ENCODE assay signal across 22 cellular contexts in genomic region chr10:51141015-51141414, GRCh38.
"Had no signal": no experiment of that assay in that cellular context is flagged by ENCODE, and none has a peak within 500 bp of the region (broad histone marks: within the 10 kb centered on the region; RNA-seq: fewer than 3 reads in every experiment).

No MANE protein-coding gene starts in this region.

- ATAC-seq: activated CD4-positive, CD25-positive, alpha-beta regulatory T cell treated with anti-CD3 and anti-CD28 coated beads, Interleukin-2, amount 50 U/mL, for 24 hours; activated T-cell treated with anti-CD3 and anti-CD28 coated beads, Interleukin-2, amount 50 U/mL, for 72 hours; esophagus mucosa; gastroesophageal sphincter; left colon; stimulated activated naive CD8-positive, alpha-beta T cell treated with anti-CD3 and anti-CD28 coated beads, Interleukin-15, Interleukin-2, amounts not matched to agents 100 U/mL and 50 U/mL, for 24 hours had no signal

- FAIRE-seq: islet of Langerhans had no signal

- H3K4me3 ChIP-seq: adrenal gland, gastroesophageal sphincter, psoas muscle, tibial nerve, vagina had no signal

- H3K36me3 ChIP-seq: adrenal gland, gastroesophageal sphincter, tibial nerve, vagina had no signal

- H3K27me3 Mint-ChIP-seq: activated naive CD4-positive, alpha-beta T cell treated with anti-CD3 and anti-CD28 coated beads, Interleukin-2, amount 50 U/mL, for 24 hours; dendritic cell treated with granulocyte-macrophage colony-stimulating factor and Interleukin-4, amounts not matched to agents 40 ng/mL and 50 ng/mL, for 4 days had no signal

- H3K27me3 ChIP-seq: adrenal gland, gastroesophageal sphincter, tibial nerve, vagina had no signal

- DNase-seq: activated CD4-positive, alpha-beta T cell treated with anti-CD3 and anti-CD28 coated beads, Interleukin-2, amount 50 U/mL, for 1 hour; activated CD8-positive, alpha-beta memory T cell treated with anti-CD3 and anti-CD28 coated beads, Interleukin-2, amount 50 U/mL, for 4 hours; activated effector memory CD4-positive, alpha-beta T cell treated with anti-CD3 and anti-CD28 coated beads, Interleukin-2, amount 50 U/mL, for 16 hours; activated T-cell treated with anti-CD3 and anti-CD28 coated beads, Interleukin-2, amount 50 U/mL, for 72 hours; adrenal gland; effector CD8-positive, alpha-beta T cell; left colon; midbrain; psoas muscle; stimulated activated CD4-positive, alpha-beta T cell treated with anti-CD3 and anti-CD28 coated beads, Interleukin-12 subunit alpha, Interleukin-12 subunit beta, amount 100 ng/mL, for 4 hours; stimulated activated CD4-positive, alpha-beta T cell treated with anti-CD3 and anti-CD28 coated beads, Interleukin-1b, Interleukin-23, amount 100 ng/mL, for 48 hours; stimulated activated naive CD8-positive, alpha-beta T cell treated with anti-CD3 and anti-CD28 coated beads, Interleukin-15, Interleukin-2, amounts not matched to agents 100 U/mL and 50 U/mL, for 24 hours; substantia nigra had no signal

- H3K9me3 ChIP-seq: adrenal gland, gastroesophageal sphincter, psoas muscle, tibial nerve, vagina had no signal

- H3K4me1 ChIP-seq: tibial nerve had no signal

- H3K36me3 Mint-ChIP-seq: activated naive CD4-positive, alpha-beta T cell treated with anti-CD3 and anti-CD28 coated beads, Interleukin-2, amount 50 U/mL, for 24 hours had no signal

- H3K4me1 Mint-ChIP-seq: activated naive CD4-positive, alpha-beta T cell treated with anti-CD3 and anti-CD28 coated beads, Interleukin-2, amount 50 U/mL, for 24 hours; nephron had no signal

- H3K27ac ChIP-seq: adrenal gland, gastroesophageal sphincter, psoas muscle, tibial nerve, vagina had no signal

- H3K4me3 Mint-ChIP-seq: activated naive CD4-positive, alpha-beta T cell treated with anti-CD3 and anti-CD28 coated beads, Interleukin-2, amount 50 U/mL, for 24 hours; activated T-cell treated with anti-CD3 and anti-CD28 coated beads, Interleukin-2, amount 50 U/mL, for 72 hours; dendritic cell treated with granulocyte-macrophage colony-stimulating factor and Interleukin-4, amounts not matched to agents 40 ng/mL and 50 ng/mL, for 4 days; nephron had no signal

- H3K27ac Mint-ChIP-seq: activated naive CD4-positive, alpha-beta T cell treated with anti-CD3 and anti-CD28 coated beads, Interleukin-2, amount 50 U/mL, for 24 hours; activated T-cell treated with anti-CD3 and anti-CD28 coated beads, Interleukin-2, amount 50 U/mL, for 72 hours; dendritic cell treated with granulocyte-macrophage colony-stimulating factor and Interleukin-4, amounts not matched to agents 40 ng/mL and 50 ng/mL, for 4 days; nephron had no signal

- H3K9me3 Mint-ChIP-seq: activated naive CD4-positive, alpha-beta T cell treated with anti-CD3 and anti-CD28 coated beads, Interleukin-2, amount 50 U/mL, for 24 hours; activated T-cell treated with anti-CD3 and anti-CD28 coated beads, Interleukin-2, amount 50 U/mL, for 72 hours; dendritic cell treated with granulocyte-macrophage colony-stimulating factor and Interleukin-4, amounts not matched to agents 40 ng/mL and 50 ng/mL, for 4 days; nephron had no signal
